ENCODE assay signal across 13 cellular contexts in genomic region chr2:153872311-153873061, GRCh38. TPM values are rescaled to one million over a fixed set of nuclear protein-coding genes. Genes with fewer than 3 reads are reported as not detected.
DNase-seq lines count a peak whose midpoint lies in the region; ATAC-seq, FAIRE-seq and TF ChIP-seq lines count a peak whose summit lies in the region.
"Had no signal": no experiment of that assay in that cellular context is flagged by ENCODE, and none has a peak within 500 bp of the region (broad histone marks: within the 10 kb centered on the region; RNA-seq: fewer than 3 reads in every experiment).

No MANE protein-coding gene starts in this region.

- 2 to 4% (median 2%) methylated on average over 29 to 56 of the region's 56 CpGs for WGBS in heart left ventricle, 4 donors
- WGBS in mesenchymal stem cell = 1% methylated on average over 41 of the region's 56 CpGs

- H3K36me3 ChIP-seq in heart left ventricle = no peaks in the 10 kb centered on the region
- no peaks in the 10 kb centered on the region for H3K36me3 ChIP-seq in mesenchymal stem cell (ENCODE audit: control insufficient read depth in 1 of 2, insufficient read depth in 2 of 2, low read depth in 1 of 2, low read length in 2 of 2)
- H3K36me3 ChIP-seq in upper lobe of right lung = no peaks in the 10 kb centered on the region
- H3K36me3 ChIP-seq: uterus had no signal

- H3K79me1 ChIP-seq in mesenchymal stem cell (replicated peaks; ENCODE audit: low read length, poor library complexity, severe bottlenecking) = no peaks in the 10 kb centered on the region

- TF ChIP-seq POLR2A in heart left ventricle (IDR thresholded peaks at IDR 0.05) = no peak

- H3K27ac ChIP-seq in heart left ventricle = no peak overlapping the region
- H3K27ac ChIP-seq in mesenchymal stem cell (ENCODE audit: low read length, poor library complexity, severe bottlenecking) = no peak overlapping the region
- H3K27ac ChIP-seq in upper lobe of right lung = no peak overlapping the region
- H3K27ac ChIP-seq: uterus had no signal

- H2BK120ac ChIP-seq in mesenchymal stem cell (ENCODE audit: low read depth, low read length) = no peak overlapping the region

- no peaks in the 10 kb centered on the region for H3K9me3 ChIP-seq in heart left ventricle
- no peaks in the 10 kb centered on the region for H3K9me3 ChIP-seq in mesenchymal stem cell (ENCODE audit: control insufficient read depth, low read length)
- H3K9me3 ChIP-seq in upper lobe of right lung = no peaks in the 10 kb centered on the region
- H3K9me3 ChIP-seq: uterus had no signal

- H4K8ac ChIP-seq in mesenchymal stem cell (ENCODE audit: low read length) = no peak overlapping the region

- H3K27me3 Mint-ChIP-seq in brain = peaks cover 43% of the 10 kb centered on the region
- H3K27me3 Mint-ChIP-seq in effector memory CD8-positive, alpha-beta T cell = peaks cover 6 to 16% of the 10 kb centered on the region in 2 donors

- H3K4me1 ChIP-seq in heart left ventricle (peaks cover 0 to 17% (median 0%) of the 10 kb centered on the region in 12 donors), mesenchymal stem cell (ENCODE audit: control insufficient read depth, insufficient read depth, low read depth, low read length) (peaks cover 20% of the 10 kb centered on the region), upper lobe of right lung (no peaks in the 10 kb centered on the region)
- H3K4me1 ChIP-seq: uterus had no signal

- H3K4me2 ChIP-seq in mesenchymal stem cell (ENCODE audit: low read length, poor library complexity, severe bottlenecking) = peak overlapping the region; percentile 75

- FAIRE-seq in RCC 7860 (lab: Jason Lieb, UNC) = no peak

- ATAC-seq in heart left ventricle (no peak), Right ventricle myocardium superior (ENCODE audit: poor library complexity) (no peak), upper lobe of right lung (no peak)
- ATAC-seq in effector memory CD8-positive, alpha-beta T cell (replicated peaks) = no peak
- ATAC-seq: HCT116 had no signal

- H3K4me1 Mint-ChIP-seq in brain = peaks cover 28% of the 10 kb centered on the region
- H3K4me1 Mint-ChIP-seq in effector memory CD8-positive, alpha-beta T cell (ENCODE audit: low read depth in 2 of 2) = no peaks in the 10 kb centered on the region
- H3K4me1 Mint-ChIP-seq: immature natural killer cell had no signal

- H3K4me3 Mint-ChIP-seq in brain = peak overlapping the region; percentile 92 to 96 (median 94)
- no peak overlapping the region for H3K4me3 Mint-ChIP-seq in effector memory CD8-positive, alpha-beta T cell

- no peak overlapping the region for H2BK5ac ChIP-seq in mesenchymal stem cell (ENCODE audit: low read depth, low read length, poor library complexity, severe bottlenecking)

- DNase-seq in heart left ventricle (peak in 1 of 5 donors; percentile 54), Right ventricle myocardium superior (no peak), mesenchymal stem cell (no peak), upper lobe of right lung (peak; percentile 53), RCC 7860 (ENCODE audit: low spot score) (no peak), NCI-H510A (lab: John Stamatoyannopoulos, UW) (no peak)
- no peak for DNase-seq in effector memory CD8-positive, alpha-beta T cell
- DNase-seq: central memory CD4-positive, alpha-beta T cell; immature natural killer cell; Kasumi-1 had no signal

- intact Hi-C loops in heart left ventricle (cut with DNase I) (no loop called here), Right ventricle myocardium superior (cut with DNase I) (no loop called here), upper lobe of right lung (cut with DNase I) (no loop called here)

- no peak overlapping the region for H2BK12ac ChIP-seq in mesenchymal stem cell (ENCODE audit: low read length in 2 of 2)

- H3K27me3 ChIP-seq in heart left ventricle (peaks cover 3 to 69% (median 21%) of the 10 kb centered on the region in 9 donors), mesenchymal stem cell (ENCODE audit: control insufficient read depth in 1 of 2, insufficient read depth in 1 of 2, low read length in 2 of 2) (peaks cover 34 to 37% of the 10 kb centered on the region in 2 experiments), upper lobe of right lung (peaks cover 18% of the 10 kb centered on the region)
- H3K27me3 ChIP-seq: uterus had no signal

- no peaks in the 10 kb centered on the region for H3K36me3 Mint-ChIP-seq in brain
- H3K36me3 Mint-ChIP-seq in effector memory CD8-positive, alpha-beta T cell (ENCODE audit: insufficient read depth) = no peaks in the 10 kb centered on the region

- H3K27ac Mint-ChIP-seq in brain = peak overlapping the region; percentile 50 to 89 (median 80)
- H3K27ac Mint-ChIP-seq in effector memory CD8-positive, alpha-beta T cell = no peak overlapping the region
- H3K27ac Mint-ChIP-seq: immature natural killer cell had no signal

- no peak overlapping the region for H3K14ac ChIP-seq in mesenchymal stem cell (ENCODE audit: low read length in 2 of 2)

- H3K9me3 Mint-ChIP-seq in brain = peaks cover 0 to 3% (median 0%) of the 10 kb centered on the region in 5 experiments
- peaks cover 5 to 8% of the 10 kb centered on the region in 2 donors for H3K9me3 Mint-ChIP-seq in effector memory CD8-positive, alpha-beta T cell

- H2AK5ac ChIP-seq in mesenchymal stem cell (ENCODE audit: low read length, severe bottlenecking) = no peak overlapping the region

- H3K4me3 ChIP-seq in heart left ventricle (peak overlapping the region in 8 of 12 donors; percentile 2 to 51 (median 28)), mesenchymal stem cell (ENCODE audit: insufficient read depth in 1 of 2, low read depth in 1 of 2, low read length in 2 of 2) (peak overlapping the region; percentile 55 to 73), upper lobe of right lung (peak overlapping the region; percentile 30)

- H4K91ac ChIP-seq in mesenchymal stem cell (ENCODE audit: low read length) = no peak overlapping the region

- H3K23ac ChIP-seq in mesenchymal stem cell (ENCODE audit: low read length in 2 of 2) = no peak overlapping the region

- TF ChIP-seq CTCF in heart left ventricle (IDR thresholded peaks at IDR 0.05) = no peak
- TF ChIP-seq CTCF in brain (conservative IDR thresholded peaks at IDR 0.05) = no peak
- no peak for TF ChIP-seq CTCF in upper lobe of right lung (IDR thresholded peaks at IDR 0.05)

- H2BK15ac ChIP-seq in mesenchymal stem cell (ENCODE audit: low read depth, poor library complexity, severe bottlenecking) = no peak overlapping the region

- H3K9ac ChIP-seq in mesenchymal stem cell (ENCODE audit: low read length) = no peak overlapping the region

- no peak overlapping the region for H3K4ac ChIP-seq in mesenchymal stem cell (ENCODE audit: low read depth in 1 of 2, low read length in 2 of 2)

- no peak overlapping the region for H2AFZ ChIP-seq in mesenchymal stem cell (ENCODE audit: low read depth, low read length)

- H3K18ac ChIP-seq in mesenchymal stem cell (ENCODE audit: low read depth in 1 of 2, low read length in 2 of 2) = no peak overlapping the region

RNA-seq across cellular contexts. Expression of gene GALNT13, which starts 0.8 kb away (rescaled TPM):
- 1 to 10 TPM in 1 of 9 donors, under 1 TPM in 6, not detected in 2; 0.11 to 1.5 (median 0.22) TPM for total RNA-seq in heart left ventricle
- polyA plus RNA-seq in heart left ventricle = under 1 TPM in 1 of 2 donors, not detected in 1; 0.14 TPM
- total RNA-seq in Right ventricle myocardium superior = not detected
- polyA plus RNA-seq in brain (ENCODE audit: insufficient read depth, low read depth, low replicate concordance) = 1.7 TPM
- polyA plus RNA-seq in mesenchymal stem cell (2013, experiment 1 of 2) = 0.52 TPM
- 0.63 TPM for polyA plus RNA-seq in mesenchymal stem cell (2013, experiment 2 of 2)
- total RNA-seq in upper lobe of right lung = 5.8 TPM
- polyA plus RNA-seq: immature natural killer cell had no signal

Comparison
In these comparisons a context has a peak if more than half of its experiments do, and no peak if none do; other contexts are left out.
1. H3K27ac Mint-ChIP-seq: peak in brain (5 of 5); none in effector memory CD8-positive, alpha-beta T cell (0 of 2).
2. H3K4me3 Mint-ChIP-seq: peak in brain (5 of 5); none in effector memory CD8-positive, alpha-beta T cell (0 of 2).
3. Peak in every context shown above with its lines, with median percentiles within 50 percentile points of each other: H3K4me3 ChIP-seq.